1 cellular context compared by ENCODE assay signal in the genomic region with DNA sequence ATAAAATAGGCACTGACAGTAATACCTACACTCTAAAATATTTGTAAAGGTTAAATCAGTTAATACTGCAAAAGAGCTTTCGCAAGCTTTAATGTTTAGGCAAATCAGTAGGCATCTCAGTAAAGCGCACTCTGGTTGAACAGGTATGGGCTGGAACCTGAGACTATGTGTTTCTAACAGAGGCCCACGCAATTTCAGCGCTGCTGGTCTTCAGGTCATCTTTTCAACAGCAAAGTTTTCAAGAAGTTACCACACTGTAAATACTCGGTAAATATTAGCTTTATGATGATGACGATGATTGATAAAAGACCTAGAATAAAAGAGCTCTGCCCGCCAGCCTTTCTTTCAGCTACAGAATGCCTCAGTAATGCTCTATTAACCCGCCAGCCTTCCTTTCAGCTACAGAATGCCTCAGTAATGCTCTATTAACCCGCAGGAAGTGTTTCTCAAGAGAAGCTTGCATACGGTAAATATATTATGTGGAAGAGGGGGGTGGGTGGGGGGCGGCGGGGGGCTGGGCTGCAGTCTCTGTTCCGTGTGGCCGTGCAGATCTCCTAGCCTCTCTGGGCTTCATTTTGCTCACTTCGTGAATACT.
TF ChIP-seq lines count a peak whose summit lies in the region.

No MANE protein-coding gene starts in this region.

TF ChIP-seq in H1, 55 proteins besides CTCF, POLR2A, EP300 and RAD21:
- TF ChIP-seq, protein P1, sequence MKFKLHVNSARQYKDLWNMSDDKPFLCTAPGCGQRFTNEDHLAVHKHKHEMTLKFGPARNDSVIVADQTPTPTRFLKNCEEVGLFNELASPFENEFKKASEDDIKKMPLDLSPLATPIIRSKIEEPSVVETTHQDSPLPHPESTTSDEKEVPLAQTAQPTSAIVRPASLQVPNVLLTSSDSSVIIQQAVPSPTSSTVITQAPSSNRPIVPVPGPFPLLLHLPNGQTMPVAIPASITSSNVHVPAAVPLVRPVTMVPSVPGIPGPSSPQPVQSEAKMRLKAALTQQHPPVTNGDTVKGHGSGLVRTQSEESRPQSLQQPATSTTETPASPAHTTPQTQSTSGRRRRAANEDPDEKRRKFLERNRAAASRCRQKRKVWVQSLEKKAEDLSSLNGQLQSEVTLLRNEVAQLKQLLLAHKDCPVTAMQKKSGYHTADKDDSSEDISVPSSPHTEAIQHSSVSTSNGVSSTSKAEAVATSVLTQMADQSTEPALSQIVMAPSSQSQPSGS (IDR thresholded peaks at IDR 0.05; ENCODE audit: low read length): no peak
- no peak for TF ChIP-seq GTF2F1 (IDR thresholded peaks at IDR 0.05; ENCODE audit: borderline replicate concordance, low read depth, low read length)
- TF ChIP-seq GABPA (IDR thresholded peaks at IDR 0.05; ENCODE audit: borderline replicate concordance, insufficient read depth, low read length): no peak
- no peak for TF ChIP-seq SAP30 (IDR thresholded peaks at IDR 0.05; ENCODE audit: insufficient read depth, insufficient replicate concordance, low read length)
- TF ChIP-seq TCF12 (IDR thresholded peaks at IDR 0.05; ENCODE audit: low read depth, low read length): no peak
- TF ChIP-seq TAF7 (optimal IDR thresholded peaks at IDR 0.05; ENCODE audit: borderline replicate concordance, low read depth, low read length): no peak
- TF ChIP-seq HDAC6 (IDR thresholded peaks at IDR 0.05; ENCODE audit: low read depth, low read length): no peak
- no peak for TF ChIP-seq SIX5 (IDR thresholded peaks at IDR 0.05; ENCODE audit: low read depth, low read length)
- no peak for TF ChIP-seq SP2 (IDR thresholded peaks at IDR 0.05; ENCODE audit: low read length)
- TF ChIP-seq SIN3A (conservative IDR thresholded peaks at IDR 0.05 in 1 of 2, IDR thresholded peaks at IDR 0.05 in 1 of 2; ENCODE audit: low read depth in 1 of 2, low read length in 2 of 2): no peak
- no peak for TF ChIP-seq FOSL1 (IDR thresholded peaks at IDR 0.05; ENCODE audit: insufficient read depth, low read depth, low read length)
- no peak for TF ChIP-seq TAF1 (IDR thresholded peaks at IDR 0.05; ENCODE audit: low read depth, low read length)
- TF ChIP-seq CHD1 (IDR thresholded peaks at IDR 0.05; ENCODE audit: low read depth, low read length): no peak
- TF ChIP-seq, protein P2, sequence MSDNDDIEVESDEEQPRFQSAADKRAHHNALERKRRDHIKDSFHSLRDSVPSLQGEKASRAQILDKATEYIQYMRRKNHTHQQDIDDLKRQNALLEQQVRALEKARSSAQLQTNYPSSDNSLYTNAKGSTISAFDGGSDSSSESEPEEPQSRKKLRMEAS (IDR thresholded peaks at IDR 0.05): no peak
- no peak for TF ChIP-seq CBX8 (IDR thresholded peaks at IDR 0.05; ENCODE audit: borderline replicate concordance, low read depth, low read length)
- no peak for TF ChIP-seq KDM4A (IDR thresholded peaks at IDR 0.05; ENCODE audit: low read depth, low read length, severe bottlenecking)
- TF ChIP-seq RFX5 (IDR thresholded peaks at IDR 0.05; ENCODE audit: borderline replicate concordance, low read depth, low read length): no peak
- no peak for TF ChIP-seq EGR1 (IDR thresholded peaks at IDR 0.05; ENCODE audit: borderline replicate concordance, low read depth, low read length)
- no peak for TF ChIP-seq EZH2 (IDR thresholded peaks at IDR 0.05; ENCODE audit: low read depth, low read length, severe bottlenecking)
